ENCODE assay signal across 10 cellular contexts in genomic region chr1:50603274-50604271, GRCh38.
DNase-seq lines count a peak whose midpoint lies in the region; ATAC-seq lines count a peak whose summit lies in the region.
"Had no signal": no experiment of that assay in that cellular context is flagged by ENCODE, and none has a peak within 500 bp of the region (broad histone marks: within the 10 kb centered on the region; RNA-seq: fewer than 3 reads in every experiment).

No MANE protein-coding gene starts in this region.

- intact Hi-C loops in Right ventricle myocardium superior (cut with DNase I): no loop called here

- ATAC-seq in HG03064 (IDR thresholded peaks at IDR 0.05; ENCODE audit: low read depth, unreplicated experiment) (peak; percentile 60), GM21717 (IDR thresholded peaks at IDR 0.05; ENCODE audit: unreplicated experiment) (no peak), HG03354 (IDR thresholded peaks at IDR 0.05; ENCODE audit: poor library complexity, severe bottlenecking, unreplicated experiment) (no peak), Right ventricle myocardium superior (ENCODE audit: poor library complexity) (no peak)

- DNase-seq in COLO829 (ENCODE audit: low spot score): peak; percentile 30
- DNase-seq in RKO (ENCODE audit: low spot score): peak; percentile 72
- DNase-seq in iris pigment epithelial cell (ENCODE audit: low read depth): peak; percentile 70
- no peak for DNase-seq in stimulated activated CD4-positive, alpha-beta T cell treated with anti-CD3 and anti-CD28 coated beads, Interleukin-1b, Interleukin-23, amount 100 ng/mL, for 48 hours
- no peak for DNase-seq in Right ventricle myocardium superior
- DNase-seq: DMS53, NCI-H187 treated with DMSO at 0.1 percent for 48 hours had no signal

Comparison
In these comparisons a context has a peak if more than half of its experiments do, and no peak if none do; other contexts are left out.
1. DNase-seq: peak in COLO829 (single experiment), RKO (single experiment) and iris pigment epithelial cell (single experiment); none in stimulated activated CD4-positive, alpha-beta T cell treated with anti-CD3 and anti-CD28 coated beads, Interleukin-1b, Interleukin-23, amount 100 ng/mL, for 48 hours (single experiment) and Right ventricle myocardium superior (single experiment).